8 cellular contexts compared by ENCODE assay signal in the genomic region with DNA sequence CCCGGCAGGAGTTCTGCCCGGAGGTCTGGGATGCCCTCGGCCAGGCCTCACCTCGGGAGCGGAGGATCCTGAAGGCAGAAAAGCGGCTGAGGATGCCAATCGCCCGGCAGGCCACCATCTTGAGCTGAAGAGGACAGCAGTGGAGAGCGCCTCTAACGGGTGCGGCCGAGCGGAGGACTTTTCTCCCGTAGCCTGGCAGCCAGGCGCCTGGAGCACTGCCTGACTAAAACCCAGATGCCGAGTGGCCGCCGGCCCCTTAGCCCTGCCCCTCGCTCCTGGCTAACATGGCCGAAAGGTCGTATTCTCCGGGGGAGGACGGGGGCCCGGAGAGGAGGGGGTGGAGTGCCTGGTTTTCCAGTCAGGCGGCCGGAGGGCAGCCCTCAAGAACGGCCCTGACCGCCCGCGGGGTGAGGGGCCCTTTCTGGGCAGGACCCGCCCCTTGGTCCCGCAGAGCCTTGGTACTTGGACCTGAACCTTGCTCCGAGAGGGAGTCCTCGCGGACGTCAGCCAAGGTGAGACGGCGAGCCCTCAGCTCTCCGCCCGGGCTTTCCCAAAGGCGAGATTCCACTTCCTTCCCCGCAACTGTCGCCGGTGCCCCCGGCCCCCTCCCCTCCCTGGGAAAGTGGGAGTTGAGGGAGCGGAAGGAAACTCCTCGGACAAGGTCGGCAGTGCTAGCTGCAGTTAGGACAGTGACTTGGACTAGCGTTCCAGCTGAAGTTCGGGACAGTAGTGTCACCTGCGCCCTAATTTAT. TPM values are rescaled to one million over a fixed set of nuclear protein-coding genes. Genes with fewer than 3 reads are reported as not detected.
DNase-seq lines count a peak whose midpoint lies in the region; ATAC-seq, FAIRE-seq and TF ChIP-seq lines count a peak whose summit lies in the region.

A gene (minus strand): TSS at position 154 of the 752 bp plus-strand sequence. CDS start 36 bp downstream, at position 118.
A gene (plus strand): TSS at position 461 of the 752 bp plus-strand sequence. CDS start 9,316 bp downstream, outside the sequence.

- DNase-seq in NCI-H2107 treated with DMSO at 0.1 percent for 48 hours (lab: John Stamatoyannopoulos, UW; ENCODE audit: unreplicated experiment) = peak; percentile 81
- peak; percentile 91 for DNase-seq in UCSD-AML1 (lab: John Stamatoyannopoulos, UW; ENCODE audit: unreplicated experiment)
- peak; percentile 81 for DNase-seq in brain microvascular endothelial cell

- no peaks in the 10 kb centered on the region for H3K4me1 ChIP-seq in iPS-15b (ENCODE audit: control insufficient read depth, insufficient read depth, low read length)
- peaks cover 22% of the 10 kb centered on the region for H3K4me1 ChIP-seq in skeletal muscle satellite cell (ENCODE audit: control insufficient read depth, insufficient read depth, low read length)

- no peaks in the 10 kb centered on the region for H3K36me3 ChIP-seq in brain microvascular endothelial cell (replicated peaks)
- H3K36me3 ChIP-seq in iPS-15b (ENCODE audit: control insufficient read depth, insufficient read depth, low read length) = no peaks in the 10 kb centered on the region
- no peaks in the 10 kb centered on the region for H3K36me3 ChIP-seq in skeletal muscle satellite cell (ENCODE audit: insufficient read depth, low read length)

- peak; percentile 52 for TF ChIP-seq CTCF in brain microvascular endothelial cell (IDR thresholded peaks at IDR 0.05; ENCODE audit: low read depth, low read length, missing control alignments)

- ATAC-seq in GM18519 (IDR thresholded peaks at IDR 0.05; ENCODE audit: low FRiP score, unreplicated experiment) (peak; percentile 44), HG03060 (IDR thresholded peaks at IDR 0.05; ENCODE audit: low read depth, unreplicated experiment) (peak; percentile 38)

- peak within 1 kb of the TSS; percentile 89 for H3K4me2 ChIP-seq in skeletal muscle satellite cell (ENCODE audit: low read length)

- H3K9me3 ChIP-seq in iPS-15b (ENCODE audit: control insufficient read depth, insufficient read depth, low read length) (no peaks in the 10 kb centered on the region), skeletal muscle satellite cell (replicated peaks; ENCODE audit: low read length) (no peaks in the 10 kb centered on the region)

- H3K27me3 ChIP-seq in brain microvascular endothelial cell (replicated peaks) (no peaks in the 10 kb centered on the region), iPS-15b (ENCODE audit: control insufficient read depth, insufficient read depth, low read length) (no peaks in the 10 kb centered on the region), skeletal muscle satellite cell (ENCODE audit: control insufficient read depth, insufficient read depth, low read length) (no peaks in the 10 kb centered on the region)

- in situ Hi-C loops in brain microvascular endothelial cell (cut with HindIII; ENCODE audit: low pct_ligation_motif_present, low sequenced_read_pairs) = no loop called here

- H3K4me3 ChIP-seq in brain microvascular endothelial cell (ENCODE audit: low read depth, low read length) = peak within 1 kb of the TSS; percentile 98
- H3K4me3 ChIP-seq in iPS-15b (ENCODE audit: low read depth, low read length) = peak within 1 kb of the TSS; percentile 97
- H3K4me3 ChIP-seq in skeletal muscle satellite cell (ENCODE audit: low read length) = peak within 1 kb of the TSS; percentile 90

- H3K27ac ChIP-seq in brain microvascular endothelial cell = peak within 1 kb of the TSS; percentile 99

- H3K9ac ChIP-seq in iPS-15b (ENCODE audit: low read depth, low read length) = peak within 1 kb of the TSS; percentile 80
- H3K9ac ChIP-seq in skeletal muscle satellite cell (ENCODE audit: low read depth, low read length) = peak within 1 kb of the TSS; percentile 94

- peak; percentile 57 for FAIRE-seq in A204.1 (lab: Jason Lieb, UNC)

RNA-seq across cellular contexts. Expression of the first gene that starts in this region (rescaled TPM):
- total RNA-seq in skeletal muscle satellite cell (2012; rRNA removed) = 116 and 137 TPM in 2 replicates

RNA-seq across cellular contexts. Expression of the second gene that starts in this region (rescaled TPM):
- 91.1 and 92.3 TPM in 2 replicates for total RNA-seq in skeletal muscle satellite cell (2012; rRNA removed)

Comparison
In these comparisons a context has a peak if more than half of its experiments do, and no peak if none do; other contexts are left out.
1. Peak in every context shown above with its lines: DNase-seq, ATAC-seq, H3K4me3 ChIP-seq and H3K27ac ChIP-seq.